10 cellular contexts compared by ENCODE assay signal in the genomic region with DNA sequence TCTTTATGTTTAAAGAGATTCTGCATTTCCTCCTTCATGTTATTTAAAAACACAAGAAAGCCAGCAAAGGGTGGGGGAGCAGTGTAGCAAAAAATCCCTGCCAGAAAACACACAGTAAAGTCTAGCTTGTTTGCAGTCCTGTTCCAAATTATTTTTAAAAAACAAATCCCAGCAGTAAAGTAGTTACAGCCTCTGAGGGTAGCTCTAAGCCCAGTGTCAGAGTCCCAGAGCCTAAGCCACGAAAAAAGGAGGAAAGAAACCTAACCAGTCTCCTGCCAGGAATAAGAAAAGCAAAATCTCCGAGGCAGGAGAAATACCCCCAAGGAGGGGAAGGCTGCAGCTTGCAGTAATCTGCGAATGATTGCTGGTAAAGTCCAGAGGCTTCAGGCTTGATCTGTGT.
DNase-seq lines count a peak whose midpoint lies in the region; ATAC-seq and TF ChIP-seq lines count a peak whose summit lies in the region.
"Had no signal": no experiment of that assay in that cellular context is flagged by ENCODE, and none has a peak within 500 bp of the region (broad histone marks: within the 10 kb centered on the region; RNA-seq: fewer than 3 reads in every experiment).

No MANE protein-coding gene starts in this region.

- no peaks in the 10 kb centered on the region for H3K9me3 ChIP-seq in RWPE2 (ENCODE audit: severe bottlenecking)
- no peaks in the 10 kb centered on the region for H3K9me3 ChIP-seq in mucosa of stomach (ENCODE audit: control insufficient read depth, low read length)
- H3K9me3 ChIP-seq in testis: no peaks in the 10 kb centered on the region

- intact Hi-C loops in testis (cut with DNase I; ENCODE audit: low total_unique reads): no loop called here

- H3K36me3 ChIP-seq in RWPE2 (ENCODE audit: low read depth) (no peaks in the 10 kb centered on the region), mucosa of stomach (ENCODE audit: control insufficient read depth, insufficient read depth, low read length) (no peaks in the 10 kb centered on the region), testis (ENCODE audit: low read depth, missing control alignments) (no peaks in the 10 kb centered on the region)

- TF ChIP-seq CTCF in RWPE2 (IDR thresholded peaks at IDR 0.05; ENCODE audit: poor library complexity, severe bottlenecking) (no peak), testis (IDR thresholded peaks at IDR 0.05) (no peak)

- no peak for ATAC-seq in RWPE2 (ENCODE audit: low read depth)
- ATAC-seq in HG03280 (IDR thresholded peaks at IDR 0.05; ENCODE audit: unreplicated experiment): no peak

- H3K4me3 ChIP-seq in RWPE2 (ENCODE audit: severe bottlenecking) (no peak overlapping the region), mucosa of stomach (ENCODE audit: low read length) (no peak overlapping the region), testis (peak overlapping the region; percentile 22 to 30)

- H3K4me1 ChIP-seq in RWPE2 (ENCODE audit: insufficient read depth, poor library complexity, severe bottlenecking) (peaks cover 56% of the 10 kb centered on the region), mucosa of stomach (ENCODE audit: control insufficient read depth, insufficient read depth, low read length) (no peaks in the 10 kb centered on the region), testis (peaks cover 7% of the 10 kb centered on the region)

- DNase-seq in RWPE2 (ENCODE audit: low spot score) (no peak), fibroblast of gingiva (ENCODE audit: low read depth) (peak; percentile 24), testis (peak; percentile 25), NCI-H345 treated with DMSO at 0.1 percent for 48 hours (lab: John Stamatoyannopoulos, UW; ENCODE audit: unreplicated experiment) (no peak), C1 segment of cervical spinal cord (lab: John Stamatoyannopoulos, UW) (no peak)
- DNase-seq in stimulated activated CD4-positive, alpha-beta T cell treated with anti-CD3 and anti-CD28 coated beads, Interleukin-1b, Interleukin-23, amount 100 ng/mL, for 48 hours: no peak
- DNase-seq: CD4-positive, alpha-beta memory T cell; NCI-H2081 treated with DMSO at 0.1 percent for 48 hours had no signal

- peak overlapping the region; percentile 19 for H3K9ac ChIP-seq in mucosa of stomach (ENCODE audit: low read length)

- H3K27ac ChIP-seq in RWPE2 (ENCODE audit: poor library complexity, severe bottlenecking) (peak overlapping the region; percentile 95), testis (peak overlapping the region; percentile 79 to 82)

- H3K27me3 ChIP-seq in RWPE2 (ENCODE audit: insufficient read depth, poor library complexity, severe bottlenecking) (no peaks in the 10 kb centered on the region), mucosa of stomach (ENCODE audit: control insufficient read depth, insufficient read depth, low read length) (no peaks in the 10 kb centered on the region), testis (no peaks in the 10 kb centered on the region)

- TF ChIP-seq POLR2A in testis (IDR thresholded peaks at IDR 0.05): no peak

- 20 to 37% methylated on average over 3 of the region's 3 CpGs for WGBS in testis, 2 donors

Comparison
In these comparisons a context has a peak if more than half of its experiments do, and no peak if none do; other contexts are left out.
1. DNase-seq: peak in fibroblast of gingiva (single experiment) and testis (single experiment); none in RWPE2 (single experiment), NCI-H345 treated with DMSO at 0.1 percent for 48 hours (single experiment), stimulated activated CD4-positive, alpha-beta T cell treated with anti-CD3 and anti-CD28 coated beads, Interleukin-1b, Interleukin-23, amount 100 ng/mL, for 48 hours (single experiment) and C1 segment of cervical spinal cord (0 of 14).
2. H3K4me3 ChIP-seq: peak in testis (2 of 2); none in RWPE2 (single experiment) and mucosa of stomach (single experiment).